ENCODE assay signal across 28 cellular contexts in the genomic region with DNA sequence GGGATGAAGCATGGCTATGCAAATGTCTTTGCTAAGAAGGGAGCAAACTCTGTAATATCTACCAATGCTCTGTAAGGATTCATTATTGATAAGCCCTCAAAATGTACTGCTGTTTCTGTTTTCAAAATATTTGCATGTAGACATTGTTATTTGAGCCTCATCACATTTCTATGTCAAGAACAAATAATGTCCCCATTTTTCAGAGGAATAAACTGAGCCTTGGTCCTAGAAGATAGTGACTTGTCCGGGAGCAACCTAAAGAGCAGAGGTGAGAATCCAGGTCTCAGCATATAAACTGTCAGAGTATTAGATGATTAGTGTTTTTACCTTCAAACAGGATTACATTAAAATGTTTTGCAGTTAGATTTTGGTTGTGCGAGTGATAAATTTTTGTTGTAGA.
"Had no signal": no experiment of that assay in that cellular context is flagged by ENCODE, and none has a peak within 500 bp of the region (broad histone marks: within the 10 kb centered on the region; RNA-seq: fewer than 3 reads in every experiment).

No MANE protein-coding gene starts in this region.

- H3K27ac ChIP-seq: colonic mucosa, coronary artery, dorsolateral prefrontal cortex, epithelial cell of prostate, esophagus muscularis mucosa, esophagus squamous epithelium, foreskin keratinocyte, gastrocnemius medialis, gastroesophageal sphincter, heart left ventricle, heart right ventricle, hepatocyte had no signal

- ATAC-seq: effector memory CD8-positive, alpha-beta T cell; esophagus mucosa; foreskin keratinocyte; gastrocnemius medialis; gastroesophageal sphincter; heart left ventricle; heart right ventricle had no signal

- H2AFZ ChIP-seq: hepatocyte had no signal

- H3K27me3 ChIP-seq: colonic mucosa, dorsolateral prefrontal cortex, foreskin keratinocyte, gastrocnemius medialis had no signal

- H3K36me3 ChIP-seq: colonic mucosa, esophagus muscularis mucosa, esophagus squamous epithelium, gastrocnemius medialis, gastroesophageal sphincter, heart left ventricle, heart right ventricle had no signal

- H3K79me2 ChIP-seq: hepatocyte had no signal

- H3K4me2 ChIP-seq: hepatocyte had no signal

- H3K9me3 ChIP-seq: colonic mucosa, esophagus muscularis mucosa, esophagus squamous epithelium, gastrocnemius medialis, gastroesophageal sphincter, heart left ventricle, heart right ventricle had no signal

- H3K4me1 ChIP-seq: colonic mucosa, esophagus muscularis mucosa, esophagus squamous epithelium, foreskin keratinocyte, gastrocnemius medialis, heart left ventricle, heart right ventricle had no signal

- H3K4me3 ChIP-seq: colonic mucosa, coronary artery, dorsolateral prefrontal cortex, esophagus muscularis mucosa, esophagus squamous epithelium, gastrocnemius medialis, gastroesophageal sphincter, heart left ventricle, heart right ventricle, hepatocyte had no signal

- FAIRE-seq: colon, endometrium, endothelial cell of umbilical vein, frontal cortex had no signal

- DNase-seq: colonic mucosa; cortex of kidney; dermis blood vessel endothelial cell; dorsolateral prefrontal cortex; effector CD4-positive, alpha-beta T cell; effector CD8-positive, alpha-beta T cell; effector memory CD4-positive, alpha-beta T cell; effector memory CD8-positive, alpha-beta T cell; endodermal cell; erythroblast; esophagus squamous epithelium; foreskin fibroblast; foreskin keratinocyte; foreskin melanocyte; gastrocnemius medialis; glutamatergic neuron; heart left ventricle; heart right ventricle had no signal
